In the genomic region with DNA sequence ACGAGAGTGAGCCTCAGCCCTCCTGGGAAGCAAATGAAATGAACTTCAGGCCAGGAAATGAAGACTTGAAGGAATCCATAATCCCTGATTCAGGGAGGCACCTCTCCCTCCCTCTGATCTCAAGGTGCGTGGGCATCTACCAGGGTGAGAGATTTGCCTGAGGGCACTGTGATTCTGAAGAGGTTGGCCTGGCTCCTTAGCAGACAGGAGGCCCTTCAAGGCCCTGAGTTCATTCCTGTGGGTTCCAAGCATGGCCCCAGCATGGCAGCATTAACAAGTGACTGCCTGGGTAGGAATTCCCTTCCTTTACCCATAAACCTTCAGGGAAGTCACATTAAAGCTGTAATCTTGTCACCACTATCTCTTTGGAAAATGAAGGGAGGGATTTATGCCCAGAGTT, we compare ENCODE assay signal across 17 cellular contexts. TPM values are rescaled to one million over a fixed set of nuclear protein-coding genes. Genes with fewer than 3 reads are reported as not detected.
DNase-seq lines count a peak whose midpoint lies in the region; ATAC-seq, FAIRE-seq and TF ChIP-seq lines count a peak whose summit lies in the region.
"Had no signal": no experiment of that assay in that cellular context is flagged by ENCODE, and none has a peak within 500 bp of the region (broad histone marks: within the 10 kb centered on the region; RNA-seq: fewer than 3 reads in every experiment).

No MANE protein-coding gene starts in this region.

- intact Hi-C loops in right lobe of liver (cut with DNase I): no loop called here

- H3K27ac Mint-ChIP-seq in activated CD8-positive, alpha-beta T cell treated with anti-CD3 and anti-CD28 coated beads, Interleukin-2, amount 10 ng/mL, durations not matched to agents 7 days and 5 days: no peak overlapping the region
- H3K27ac Mint-ChIP-seq: immature natural killer cell had no signal

- H3K9me3 Mint-ChIP-seq in activated CD8-positive, alpha-beta T cell treated with anti-CD3 and anti-CD28 coated beads, Interleukin-2, amount 10 ng/mL, durations not matched to agents 7 days and 5 days (ENCODE audit: insufficient read depth): peaks cover 2% of the 10 kb centered on the region
- H3K9me3 Mint-ChIP-seq: neural crest cell had no signal

- DNase-seq in right lobe of liver (no peak), bronchial epithelial cell (ENCODE audit: low read depth) (peak; percentile 75), GF-D8 (lab: John Stamatoyannopoulos, UW) (no peak), NOMO-1 treated with dmso at 0.1 percent for 144 hours (lab: John Stamatoyannopoulos, UW; ENCODE audit: unreplicated experiment) (no peak), amniotic stem cell (lab: John Stamatoyannopoulos, UW) (no peak)
- no peak for DNase-seq in activated CD8-positive, alpha-beta T cell treated with anti-CD3 and anti-CD28 coated beads, Interleukin-2, amount 10 ng/mL, durations not matched to agents 7 days and 5 days
- DNase-seq: activated CD8-positive, alpha-beta memory T cell treated with anti-CD3 and anti-CD28 coated beads, Interleukin-2, amount 50 U/mL, for 4 hours; dermis blood vessel endothelial cell; gastrocnemius medialis; immature natural killer cell; NCI-H2081 treated with DMSO at 0.1 percent for 48 hours; WERI-Rb-1 had no signal

- TF ChIP-seq CTCF in liver (IDR thresholded peaks at IDR 0.05; ENCODE audit: low read depth, low read length, missing input control) (no peak), right lobe of liver (IDR thresholded peaks at IDR 0.05) (no peak), bronchial epithelial cell (IDR thresholded peaks at IDR 0.05; ENCODE audit: insufficient read depth, low read length, severe bottlenecking) (no peak)

- WGBS in liver: 91% methylated on average over 2 of the region's 2 CpGs
- WGBS in right lobe of liver (ENCODE audit: insufficient coverage, low coverage, low lambda C conversion rate, missing lambda C conversion rate): no CpG with 5 or more reads among the region's 2 CpGs

- FAIRE-seq in bronchial epithelial cell (lab: Jason Lieb, UNC): no peak
- FAIRE-seq: GM12878 had no signal

- no peak for ATAC-seq in right lobe of liver
- ATAC-seq in activated CD8-positive, alpha-beta T cell treated with anti-CD3 and anti-CD28 coated beads, Interleukin-2, amount 10 ng/mL, durations not matched to agents 7 days and 5 days: no peak
- ATAC-seq: gastrocnemius medialis had no signal

- H3K27me3 ChIP-seq in liver (ENCODE audit: control insufficient read depth in 4 of 4, insufficient read depth in 4 of 4, low read length in 3 of 4): no peaks in the 10 kb centered on the region
- no peaks in the 10 kb centered on the region for H3K27me3 ChIP-seq in right lobe of liver
- H3K27me3 ChIP-seq in bronchial epithelial cell (ENCODE audit: control insufficient read depth, insufficient read depth, low read length): no peaks in the 10 kb centered on the region
- no peaks in the 10 kb centered on the region for H3K27me3 ChIP-seq in mucosa of rectum (ENCODE audit: control insufficient read depth in 2 of 2, insufficient read depth in 2 of 2, low read length in 2 of 2)
- H3K27me3 ChIP-seq: gastrocnemius medialis, tibial artery had no signal

- no peaks in the 10 kb centered on the region for H3K4me1 ChIP-seq in liver (ENCODE audit: control insufficient read depth in 4 of 4, insufficient read depth in 4 of 4, low read length in 3 of 4)
- H3K4me1 ChIP-seq in right lobe of liver: no peaks in the 10 kb centered on the region
- H3K4me1 ChIP-seq in mucosa of rectum (ENCODE audit: control insufficient read depth in 2 of 2, insufficient read depth in 2 of 2, low read length in 2 of 2): peaks cover 0 to 14% of the 10 kb centered on the region in 2 donors

- no peak overlapping the region for H3K4me3 ChIP-seq in liver (ENCODE audit: low read depth in 1 of 3, low read length in 3 of 3)
- no peak overlapping the region for H3K4me3 ChIP-seq in right lobe of liver
- H3K4me3 ChIP-seq in bronchial epithelial cell (ENCODE audit: low read depth, low read length): no peak overlapping the region
- no peak overlapping the region for H3K4me3 ChIP-seq in mucosa of rectum (ENCODE audit: low read length in 2 of 2)
- H3K4me3 ChIP-seq: gastrocnemius medialis, GM12878, tibial artery had no signal

- H3K9ac ChIP-seq in liver (ENCODE audit: low read depth in 1 of 2, low read length in 2 of 2) (no peak overlapping the region), mucosa of rectum (ENCODE audit: low read depth in 1 of 2, low read length in 2 of 2) (no peak overlapping the region)

- H3K27ac ChIP-seq in liver (ENCODE audit: low read depth in 1 of 2, low read length in 2 of 2) (peak overlapping the region; percentile 10 to 29), right lobe of liver (peak overlapping the region in 1 of 3 donors; percentile 54), mucosa of rectum (ENCODE audit: low read depth in 2 of 2, low read length in 2 of 2) (peak overlapping the region; percentile 68 to 73)
- H3K27ac ChIP-seq: gastrocnemius medialis, tibial artery, WERI-Rb-1 had no signal

- no peak for TF ChIP-seq POLR2A in right lobe of liver (IDR thresholded peaks at IDR 0.05)

- H3K27me3 Mint-ChIP-seq in activated CD8-positive, alpha-beta T cell treated with anti-CD3 and anti-CD28 coated beads, Interleukin-2, amount 10 ng/mL, durations not matched to agents 7 days and 5 days (ENCODE audit: low read depth): peaks cover 20% of the 10 kb centered on the region

- H3K9me3 ChIP-seq in liver (ENCODE audit: control insufficient read depth in 4 of 4, low read length in 3 of 4): no peaks in the 10 kb centered on the region
- no peaks in the 10 kb centered on the region for H3K9me3 ChIP-seq in right lobe of liver
- no peaks in the 10 kb centered on the region for H3K9me3 ChIP-seq in mucosa of rectum (ENCODE audit: control insufficient read depth in 2 of 2, low read length in 2 of 2)
- H3K9me3 ChIP-seq: gastrocnemius medialis had no signal

- H3K4me1 Mint-ChIP-seq in activated CD8-positive, alpha-beta T cell treated with anti-CD3 and anti-CD28 coated beads, Interleukin-2, amount 10 ng/mL, durations not matched to agents 7 days and 5 days (ENCODE audit: low read depth): peaks cover 19% of the 10 kb centered on the region
- H3K4me1 Mint-ChIP-seq: neural crest cell had no signal

- CTCF ChIA-PET in activated CD8-positive, alpha-beta T cell treated with anti-CD3 and anti-CD28 coated beads, Interleukin-2, amount 10 ng/mL, durations not matched to agents 7 days and 5 days (lab: Charles Lee): interaction anchor here (0.7 to 4.4 kb wide), 6 partner anchors 12 to 176 kb away, joined by 3 to 26 read pairs (median 6); partner anchors contain the start of gene IFNAR1

- TF ChIP-seq RAD21 in liver (IDR thresholded peaks at IDR 0.05): no peak

- H3K36me3 Mint-ChIP-seq in activated CD8-positive, alpha-beta T cell treated with anti-CD3 and anti-CD28 coated beads, Interleukin-2, amount 10 ng/mL, durations not matched to agents 7 days and 5 days (ENCODE audit: low read depth): peaks cover 5% of the 10 kb centered on the region
- H3K36me3 Mint-ChIP-seq: immature natural killer cell had no signal

- H3K4me3 Mint-ChIP-seq in activated CD8-positive, alpha-beta T cell treated with anti-CD3 and anti-CD28 coated beads, Interleukin-2, amount 10 ng/mL, durations not matched to agents 7 days and 5 days: no peak overlapping the region
- H3K4me3 Mint-ChIP-seq: immature natural killer cell, neural crest cell had no signal

- H3K36me3 ChIP-seq in liver (ENCODE audit: control insufficient read depth in 4 of 4, insufficient read depth in 3 of 4, low read depth in 1 of 4, low read length in 3 of 4) (no peaks in the 10 kb centered on the region), right lobe of liver (no peaks in the 10 kb centered on the region), bronchial epithelial cell (ENCODE audit: control insufficient read depth, insufficient read depth, low read length) (no peaks in the 10 kb centered on the region), mucosa of rectum (ENCODE audit: control insufficient read depth in 2 of 2, insufficient read depth in 2 of 2, low read length in 2 of 2) (no peaks in the 10 kb centered on the region)
- H3K36me3 ChIP-seq: gastrocnemius medialis, tibial artery, WERI-Rb-1 had no signal

- POLR2A ChIA-PET in activated CD8-positive, alpha-beta T cell treated with anti-CD3 and anti-CD28 coated beads, Interleukin-2, amount 10 ng/mL, durations not matched to agents 7 days and 5 days (lab: Charles Lee): no interaction called here

TF ChIP-seq in liver, 16 proteins besides CTCF, POLR2A, EP300 and RAD21 (continues in another document):
- TF ChIP-seq HNF4G (IDR thresholded peaks at IDR 0.05) (no peak), FOXA1 (IDR thresholded peaks at IDR 0.05) (no peak), MAX (IDR thresholded peaks at IDR 0.05) (no peak), JUND (IDR thresholded peaks at IDR 0.05) (no peak), ZBTB33 (IDR thresholded peaks at IDR 0.05) (no peak), FOXA2 (IDR thresholded peaks at IDR 0.05) (no peak), GABPA (IDR thresholded peaks at IDR 0.05 in 1 of 2, conservative IDR thresholded peaks at IDR 0.05 in 1 of 2) (no peak), SP1 (IDR thresholded peaks at IDR 0.05) (no peak)

RNA-seq across cellular contexts. Expression of gene IFNGR2, which starts 29.8 kb away (rescaled TPM):
- 10 to 100 TPM; 23.2 to 24.3 TPM for total RNA-seq in liver
- polyA plus RNA-seq in liver: 10 to 100 TPM; 23.0 to 23.7 TPM
- total RNA-seq in right lobe of liver: 10 to 100 TPM; 16.0 to 39.1 (median 27.8) TPM
- 42.4 and 56.8 TPM in 2 replicates for total RNA-seq in bronchial epithelial cell
- total RNA-seq in activated CD8-positive, alpha-beta T cell treated with anti-CD3 and anti-CD28 coated beads, Interleukin-2, amount 10 ng/mL, durations not matched to agents 7 days and 5 days: 1 to 10 TPM; 6.5 to 8.2 TPM

RNA-seq across cellular contexts. Expression of gene IFNAR1, which starts 48.7 kb away (rescaled TPM):
- total RNA-seq in liver (10 to 100 TPM; 31.1 to 39.5 TPM), right lobe of liver (10 to 100 TPM; 31.6 to 68.2 (median 48.6) TPM), bronchial epithelial cell (8.1 and 8.2 TPM in 2 replicates)
- polyA plus RNA-seq in liver: 10 to 100 TPM; 52.8 to 54.3 TPM
- total RNA-seq in activated CD8-positive, alpha-beta T cell treated with anti-CD3 and anti-CD28 coated beads, Interleukin-2, amount 10 ng/mL, durations not matched to agents 7 days and 5 days: 10 to 100 TPM; 32.5 to 35.4 TPM
